17 cellular contexts compared by ENCODE assay signal in the genomic region with DNA sequence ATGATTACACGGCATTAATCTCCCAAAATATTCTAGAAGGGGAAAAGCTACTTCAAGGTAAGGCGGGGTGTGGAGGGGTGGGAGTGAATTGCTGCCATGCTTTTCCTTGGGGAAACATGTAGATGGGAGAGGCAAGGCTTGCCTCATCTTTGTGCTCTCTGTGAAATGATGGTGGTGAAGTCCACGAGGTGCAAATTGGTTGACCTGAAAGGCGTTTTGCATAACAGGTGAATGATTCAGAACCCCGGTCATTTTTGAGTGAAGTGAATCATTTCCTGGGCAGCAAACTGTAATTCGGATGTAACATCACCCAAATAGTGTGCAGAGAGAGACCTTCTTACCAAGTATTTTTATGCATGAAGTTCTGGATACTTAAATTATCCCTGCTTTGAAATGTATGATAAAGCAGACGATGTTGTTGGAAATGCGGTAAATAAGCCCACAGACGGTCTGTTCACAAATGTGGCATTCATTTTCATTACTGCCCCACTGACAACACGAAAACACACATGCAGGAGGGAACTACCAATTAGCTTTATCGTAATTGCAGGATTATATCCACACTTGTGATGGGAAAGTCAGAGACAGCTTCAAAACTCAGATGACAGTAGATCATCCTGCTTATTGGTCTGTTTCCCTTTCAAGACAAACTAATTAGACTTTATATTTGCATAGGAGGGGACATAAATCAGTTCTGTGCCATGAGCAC. TPM values are rescaled to one million over a fixed set of nuclear protein-coding genes. Genes with fewer than 3 reads are reported as not detected.
DNase-seq lines count a peak whose midpoint lies in the region; ATAC-seq and TF ChIP-seq lines count a peak whose summit lies in the region.
"Had no signal": no experiment of that assay in that cellular context is flagged by ENCODE, and none has a peak within 500 bp of the region (broad histone marks: within the 10 kb centered on the region; RNA-seq: fewer than 3 reads in every experiment).

No MANE protein-coding gene starts in this region.

- H3K4me2 ChIP-seq in fibroblast of lung (ENCODE audit: extremely low read depth, insufficient read depth, low read length) (peak overlapping the region; percentile 93), skeletal muscle satellite cell (ENCODE audit: low read length) (peak overlapping the region; percentile 99)

- H3K27ac Mint-ChIP-seq in MCF 10A (ENCODE audit: low read depth, unreplicated experiment), result no peak overlapping the region

- no peaks in the 10 kb centered on the region for H3K36me3 ChIP-seq in breast epithelium
- peaks cover 7% of the 10 kb centered on the region for H3K36me3 ChIP-seq in fibroblast of lung (ENCODE audit: control insufficient read depth, insufficient read depth, low read length)
- peaks cover 51% of the 10 kb centered on the region for H3K36me3 ChIP-seq in skeletal muscle satellite cell (ENCODE audit: insufficient read depth, low read length)
- H3K36me3 ChIP-seq: spleen, transverse colon had no signal

- H2AFZ ChIP-seq in fibroblast of lung (ENCODE audit: low read length), result no peak overlapping the region

- no peaks in the 10 kb centered on the region for H3K9me3 ChIP-seq in breast epithelium
- H3K9me3 ChIP-seq in fibroblast of lung (ENCODE audit: control insufficient read depth, insufficient read depth, low read depth, low read length), result no peaks in the 10 kb centered on the region
- H3K9me3 ChIP-seq in skeletal muscle satellite cell (replicated peaks; ENCODE audit: low read length), result no peaks in the 10 kb centered on the region
- H3K9me3 ChIP-seq: mucosa of descending colon, transverse colon had no signal

- TF ChIP-seq CTCF in MCF 10A (IDR thresholded peaks at IDR 0.05; ENCODE audit: unreplicated experiment), result no peak
- no peak for TF ChIP-seq CTCF in breast epithelium (IDR thresholded peaks at IDR 0.05)
- TF ChIP-seq CTCF in RWPE1 (conservative IDR thresholded peaks at IDR 0.05; ENCODE audit: low read depth), result no peak
- TF ChIP-seq CTCF in fibroblast of lung (conservative IDR thresholded peaks at IDR 0.05 in 1 of 2, IDR thresholded peaks at IDR 0.05 in 1 of 2; ENCODE audit: low read depth in 1 of 2, low read length in 2 of 2), result no peak

- peak; percentile 64 for DNase-seq in MCF 10A (ENCODE audit: unreplicated experiment)
- DNase-seq in breast epithelium (ENCODE audit: low spot score in 2 of 2), result no peak
- peak; percentile 93 for DNase-seq in RWPE1 (ENCODE audit: low spot score)
- peak; percentile 30 to 82 for DNase-seq in fibroblast of lung (ENCODE audit: low read depth in 2 of 2)
- DNase-seq in midbrain (lab: John Stamatoyannopoulos, UW), result no peak
- no peak for DNase-seq in CD1c-positive myeloid dendritic cell (ENCODE audit: extremely low spot score)
- DNase-seq: 8988T; activated T-cell treated with anti-CD3 and anti-CD28 coated beads, Interleukin-2, amount 50 U/mL, for 1 hour; mucosa of descending colon; NCI-H446; spleen; stimulated activated naive CD4-positive, alpha-beta T cell; transverse colon had no signal

- no peak for TF ChIP-seq POLR2A in breast epithelium (IDR thresholded peaks at IDR 0.05)

- H3K9ac ChIP-seq in fibroblast of lung (ENCODE audit: insufficient read depth, low read length), result no peak overlapping the region
- H3K9ac ChIP-seq in skeletal muscle satellite cell (ENCODE audit: low read depth, low read length), result peak overlapping the region; percentile 91
- H3K9ac ChIP-seq: parathyroid adenoma had no signal

- no peak overlapping the region for H3K27ac ChIP-seq in breast epithelium
- H3K27ac ChIP-seq in RWPE1, result peak overlapping the region; percentile 45; the same call in 1 of the 2 replicates
- no peak overlapping the region for H3K27ac ChIP-seq in fibroblast of lung (ENCODE audit: insufficient read depth, low read length)
- H3K27ac ChIP-seq: parathyroid adenoma, SK-N-MC, transverse colon had no signal

- peaks cover 6% of the 10 kb centered on the region for H3K79me2 ChIP-seq in fibroblast of lung (ENCODE audit: control insufficient read depth, insufficient read depth, low read length)
- H3K79me2 ChIP-seq: parathyroid adenoma had no signal

- H3K27me3 ChIP-seq in breast epithelium (peaks cover 4 to 41% of the 10 kb centered on the region in 2 donors), fibroblast of lung (ENCODE audit: control insufficient read depth, insufficient read depth, low read length) (peaks cover 6% of the 10 kb centered on the region), skeletal muscle satellite cell (ENCODE audit: control insufficient read depth, insufficient read depth, low read length) (no peaks in the 10 kb centered on the region)

- H3K4me3 ChIP-seq in breast epithelium (no peak overlapping the region), fibroblast of lung (replicated peaks in 1 of 4; ENCODE audit: control extremely low read depth in 1 of 4, insufficient read depth in 1 of 4, low read depth in 3 of 4, low read length in 4 of 4) (no peak overlapping the region), skeletal muscle satellite cell (ENCODE audit: low read length) (peak overlapping the region; percentile 83)
- H3K4me3 ChIP-seq: mucosa of descending colon, transverse colon had no signal

- no peaks in the 10 kb centered on the region for H3K9me3 Mint-ChIP-seq in MCF 10A (ENCODE audit: unreplicated experiment)

- H3K4me1 ChIP-seq in breast epithelium (no peaks in the 10 kb centered on the region), fibroblast of lung (ENCODE audit: control insufficient read depth, extremely low read depth, insufficient read depth, low read length) (peaks cover 9% of the 10 kb centered on the region), skeletal muscle satellite cell (ENCODE audit: control insufficient read depth, insufficient read depth, low read length) (peaks cover 27% of the 10 kb centered on the region)
- H3K4me1 ChIP-seq: parathyroid adenoma had no signal

- H3K4me1 Mint-ChIP-seq in MCF 10A (ENCODE audit: insufficient read depth, unreplicated experiment), result peaks cover 16% of the 10 kb centered on the region

- ATAC-seq in GM21360 (IDR thresholded peaks at IDR 0.05; ENCODE audit: unreplicated experiment), result no peak
- ATAC-seq: mucosa of descending colon had no signal

- CTCF ChIA-PET in MCF 10A (lab: Yijun Ruan, JAX), result interaction anchor here (0.6 to 5.8 kb wide), 4 partner anchors 7 to 1197 kb away, joined by 3 to 39 read pairs (median 6); no protein-coding TSS in a partner anchor
- CTCF ChIA-PET in RWPE1 (lab: Yijun Ruan, JAX), result interaction anchor here (0.7 to 3.7 kb wide), 2 partner anchors 8 to 270 kb away, joined by 3 to 28 read pairs; no protein-coding TSS in a partner anchor

- intact Hi-C loops in MCF 10A (cut with micrococcal nuclease) (loop anchor here (5.0 to 10.0 kb wide), 4 partner anchors 68 to 617 kb away; no protein-coding TSS in a partner anchor), breast epithelium (cut with DNase I; ENCODE audit: low total_unique reads) (no loop called here)

- TSS peak; percentile 43 for BruUV-seq in MCF 10A (replicated peaks; lab: Mats Ljungman, UMichigan)

- peak overlapping the region; percentile 68 for H3K4me3 Mint-ChIP-seq in MCF 10A (ENCODE audit: unreplicated experiment)

- H4K20me1 ChIP-seq in fibroblast of lung (ENCODE audit: control insufficient read depth, extremely low read depth, insufficient read depth, low read length), result no peaks in the 10 kb centered on the region

- no peaks in the 10 kb centered on the region for H3K27me3 Mint-ChIP-seq in MCF 10A (ENCODE audit: insufficient read depth, unreplicated experiment)

- POLR2A ChIA-PET in MCF 10A (lab: Yijun Ruan, JAX), result interaction anchor here (0.6 to 0.7 kb wide), 2 partner anchors 101 to 588 kb away, joined by 3 read pairs; no protein-coding TSS in a partner anchor
- POLR2A ChIA-PET in RWPE1 (lab: Yijun Ruan, JAX; ENCODE audit: low non-redundant PET), result no interaction called here

- H3K36me3 Mint-ChIP-seq in MCF 10A (ENCODE audit: insufficient read depth, unreplicated experiment), result peaks cover 20% of the 10 kb centered on the region

RNA-seq across cellular contexts. Expression of a gene that starts 3.0 kb away (rescaled TPM):
- total RNA-seq in MCF 10A (2022) (25.0 and 44.8 TPM in 2 replicates), breast epithelium (under 1 TPM in 1 of 3 donors, not detected in 2; under 0.01 TPM), fibroblast of lung (2.3 and 4.8 TPM in 2 replicates)
- 6.8 and 8.7 TPM in 2 replicates for polyA plus RNA-seq in fibroblast of lung
- 13.6 and 14.6 TPM in 2 replicates for polyA plus RNA-seq in fibroblast of lung (2012)
- polyA minus RNA-seq in fibroblast of lung (ENCODE audit: low replicate concordance), result 23.4 and 37.0 TPM in 2 replicates
- 2.0 and 2.5 TPM in 2 replicates for total RNA-seq in skeletal muscle satellite cell (2012; rRNA removed)
- total RNA-seq: transverse colon had no signal

Comparison
In these comparisons a context has a peak if more than half of its experiments do, and no peak if none do; other contexts are left out.
1. DNase-seq: peak in MCF 10A (single experiment), RWPE1 (single experiment) and fibroblast of lung (2 of 2); none in breast epithelium (0 of 2), midbrain (single experiment) and CD1c-positive myeloid dendritic cell (single experiment).